In genomic region chr1:79042117-79042516, GRCh38 we compare ENCODE assay signal across 9 cellular contexts. TPM values are rescaled to one million over a fixed set of nuclear protein-coding genes. Genes with fewer than 3 reads are reported as not detected.
DNase-seq lines count a peak whose midpoint lies in the region; ATAC-seq and TF ChIP-seq lines count a peak whose summit lies in the region.
"Had no signal": no experiment of that assay in that cellular context is flagged by ENCODE, and none has a peak within 500 bp of the region (broad histone marks: within the 10 kb centered on the region; RNA-seq: fewer than 3 reads in every experiment).

No MANE protein-coding gene starts in this region.

- H3K4ac ChIP-seq in neuronal stem cell (ENCODE audit: low read length) = no peak overlapping the region

- no peak overlapping the region for H3K4me2 ChIP-seq in neuronal stem cell (ENCODE audit: insufficient read depth, low read length, poor library complexity, severe bottlenecking)

- H3K4me3 ChIP-seq in fibroblast of villous mesenchyme (ENCODE audit: low read depth, low read length) = no peak overlapping the region
- no peak overlapping the region for H3K4me3 ChIP-seq in neuronal stem cell (ENCODE audit: low read length in 2 of 2)
- H3K4me3 ChIP-seq in left ventricle myocardium inferior = no peak overlapping the region

- no peak overlapping the region for H2BK12ac ChIP-seq in neuronal stem cell (ENCODE audit: low read length)

- H3K79me1 ChIP-seq in neuronal stem cell (ENCODE audit: low read depth, low read length) = no peaks in the 10 kb centered on the region

- no peak overlapping the region for H2BK120ac ChIP-seq in neuronal stem cell (ENCODE audit: low read depth, low read length)

- TF ChIP-seq CTCF in fibroblast of villous mesenchyme (IDR thresholded peaks at IDR 0.05; ENCODE audit: insufficient read depth, low read depth, low read length) = no peak
- no peak for TF ChIP-seq CTCF in left ventricle myocardium inferior (IDR thresholded peaks at IDR 0.05; ENCODE audit: borderline replicate concordance)

- H3K27ac ChIP-seq in neuronal stem cell (replicated peaks; ENCODE audit: low read length) = no peak overlapping the region
- H3K27ac ChIP-seq in left ventricle myocardium inferior (replicated peaks) = no peak overlapping the region

- no peaks in the 10 kb centered on the region for H3K27me3 ChIP-seq in neuronal stem cell (ENCODE audit: control insufficient read depth in 3 of 3, insufficient read depth in 3 of 3, low read depth in 1 of 3, low read length in 3 of 3)
- no peaks in the 10 kb centered on the region for H3K27me3 ChIP-seq in left ventricle myocardium inferior (ENCODE audit: low read depth)

- no peak overlapping the region for H3K18ac ChIP-seq in neuronal stem cell (ENCODE audit: low read length)

- no peak overlapping the region for H4K91ac ChIP-seq in neuronal stem cell (ENCODE audit: low read depth, low read length, poor library complexity)

- H2BK5ac ChIP-seq in neuronal stem cell (ENCODE audit: low read length) = no peak overlapping the region

- intact Hi-C loops in left ventricle myocardium inferior (cut with micrococcal nuclease) = no loop called here

- no peak overlapping the region for H2AFZ ChIP-seq in neuronal stem cell (ENCODE audit: low read length)

- H2AK5ac ChIP-seq in neuronal stem cell (ENCODE audit: low read depth, low read length) = no peak overlapping the region

- ATAC-seq in GM18511 (IDR thresholded peaks at IDR 0.05; ENCODE audit: unreplicated experiment) = peak; percentile 65
- ATAC-seq in HG02571 (IDR thresholded peaks at IDR 0.05; ENCODE audit: unreplicated experiment) = peak; percentile 55

- DNase-seq in LHCN-M2 (ENCODE audit: low read depth) (peak; percentile 65), fibroblast of villous mesenchyme (ENCODE audit: low read depth) (peak; percentile 4), neuronal stem cell (ENCODE audit: low spot score) (no peak), left ventricle myocardium inferior (no peak)
- DNase-seq in activated CD4-positive, alpha-beta T cell treated with anti-CD3 and anti-CD28 coated beads for 4 hours = no peak
- DNase-seq in stimulated activated naive CD4-positive, alpha-beta T cell treated with Interleukin-2 at 50 U/mL for 16 hours (lab: John Stamatoyannopoulos, UW) = no peak
- DNase-seq: activated gamma-delta T cell treated with Interleukin-2 at 50 U/mL for 16 hours had no signal

- no peak overlapping the region for H3K9ac ChIP-seq in neuronal stem cell (ENCODE audit: low read depth, low read length, poor library complexity)

- no peak overlapping the region for H2BK15ac ChIP-seq in neuronal stem cell (ENCODE audit: low read length)

- H3K14ac ChIP-seq in neuronal stem cell (ENCODE audit: low read length) = no peak overlapping the region

- no peaks in the 10 kb centered on the region for H3K4me1 ChIP-seq in neuronal stem cell (ENCODE audit: control insufficient read depth in 2 of 2, insufficient read depth in 1 of 2, low read depth in 1 of 2, low read length in 2 of 2)
- no peaks in the 10 kb centered on the region for H3K4me1 ChIP-seq in left ventricle myocardium inferior

- H3K23ac ChIP-seq in neuronal stem cell (ENCODE audit: low read depth, low read length, poor library complexity) = no peak overlapping the region

- H3K36me3 ChIP-seq in neuronal stem cell (replicated peaks in 1 of 2; ENCODE audit: control insufficient read depth in 2 of 2, insufficient read depth in 2 of 2, low read length in 2 of 2) = no peaks in the 10 kb centered on the region
- H3K36me3 ChIP-seq in left ventricle myocardium inferior = no peaks in the 10 kb centered on the region

- WGBS in neuronal stem cell (ENCODE audit: extremely low coverage in 2 of 2, insufficient read length in 2 of 2, insufficient replicate concordance in 1 of 2), 2 donors = no CpG with 5 or more reads among the region's 2 CpGs

- no peak overlapping the region for H4K8ac ChIP-seq in neuronal stem cell (ENCODE audit: low read depth, low read length)

- peaks cover 4 to 8% of the 10 kb centered on the region in 2 donors for H3K9me3 ChIP-seq in neuronal stem cell (replicated peaks in 1 of 2; ENCODE audit: control insufficient read depth in 2 of 2, insufficient read depth in 1 of 2, low read depth in 1 of 2, low read length in 2 of 2)
- peaks cover 6% of the 10 kb centered on the region for H3K9me3 ChIP-seq in left ventricle myocardium inferior (replicated peaks)

RNA-seq across cellular contexts. Expression of gene ADGRL4, which starts 35.6 kb away (rescaled TPM):
- total RNA-seq in LHCN-M2 (2014; rRNA removed) (2.0 and 2.1 TPM in 2 replicates), fibroblast of villous mesenchyme (1.9 and 4.7 TPM in 2 replicates), left ventricle myocardium inferior (19.3 TPM)
- 1.0 TPM for polyA plus RNA-seq in LHCN-M2 (2012)
- polyA plus RNA-seq in neuronal stem cell (2013, experiment 1 of 2) = 0.35 TPM
- polyA plus RNA-seq in neuronal stem cell (2013, experiment 2 of 2) = 0.29 TPM

Comparison
In these comparisons a context has a peak if more than half of its experiments do, and no peak if none do; other contexts are left out.
1. DNase-seq: peak in LHCN-M2 (single experiment) and fibroblast of villous mesenchyme (single experiment); none in neuronal stem cell (single experiment), activated CD4-positive, alpha-beta T cell treated with anti-CD3 and anti-CD28 coated beads for 4 hours (0 of 2), stimulated activated naive CD4-positive, alpha-beta T cell treated with Interleukin-2 at 50 U/mL for 16 hours (single experiment) and left ventricle myocardium inferior (single experiment).